ENCODE assay signal across 27 cellular contexts in the genomic region with DNA sequence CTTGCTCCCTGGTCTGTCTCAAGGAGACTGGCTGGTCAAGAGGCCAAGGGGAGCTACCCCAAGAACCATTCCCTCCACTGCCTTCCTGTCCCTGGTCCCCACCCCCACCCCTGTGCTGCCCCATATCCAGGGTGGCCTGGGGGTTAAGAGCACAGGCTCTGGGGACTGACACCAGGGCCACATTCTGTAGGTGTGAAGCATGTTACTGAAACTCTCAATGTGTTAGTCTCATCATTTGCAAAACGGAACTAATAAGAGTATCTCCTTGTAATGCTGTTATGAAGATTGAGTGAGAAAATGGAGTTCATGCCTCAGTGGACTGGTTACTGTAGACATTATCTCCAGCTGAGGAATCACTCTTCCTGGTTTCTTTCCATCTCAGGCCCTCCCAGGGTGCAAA.
A peak's percentile ranks its signal among the peaks of the same experiment; 100 is the strongest.
DNase-seq lines count a peak whose midpoint lies in the region; ATAC-seq, FAIRE-seq and TF ChIP-seq lines count a peak whose summit lies in the region.
"Had no signal": no experiment of that assay in that cellular context is flagged by ENCODE, and none has a peak within 500 bp of the region (broad histone marks: within the 10 kb centered on the region; RNA-seq: fewer than 3 reads in every experiment).

No MANE protein-coding gene starts in this region.

- FAIRE-seq in GM12878 (lab: Jason Lieb, UNC): no peak
- FAIRE-seq: A204.1, GM12891, GM18507 had no signal

- TF ChIP-seq RAD21 in GM12878 (IDR thresholded peaks at IDR 0.05; ENCODE audit: insufficient read depth, low read depth, low read length): no peak

- H2AFZ ChIP-seq in Karpas-422 (ENCODE audit: low read length) (peak overlapping the region; percentile 24; the same call in 1 of the 2 replicates), GM12878 (ENCODE audit: control insufficient read depth, low read depth, low read length) (no peak overlapping the region), osteoblast (ENCODE audit: low read length) (no peak overlapping the region)

- RAD21 ChIA-PET in GM12878 (lab: Charles Lee; ENCODE audit: unreplicated experiment): no interaction called here

- TF ChIP-seq CTCF in GM12878 (IDR thresholded peaks at IDR 0.05 in 2 of 3, conservative IDR thresholded peaks at IDR 0.05 in 1 of 3; ENCODE audit: control insufficient read depth in 2 of 3, extremely low read depth in 1 of 3, insufficient read depth in 1 of 3, low read depth in 3 of 3, low read length in 3 of 3) (no peak), osteoblast (IDR thresholded peaks at IDR 0.05; ENCODE audit: extremely low read depth, low read depth, low read length) (no peak)

- 23% methylated on average over 1 of the region's 1 CpG for WGBS in GM12878 (ENCODE audit: insufficient coverage, insufficient replicate concordance, low lambda C conversion rate, missing lambda C conversion rate)

- BruUV-seq in GM12878 (replicated peaks; lab: Mats Ljungman, UMichigan): no TSS peak

- DNase-seq in Karpas-422 (peak; percentile 81), GM12878 (ENCODE audit: low read depth, low spot score) (no peak), osteoblast (ENCODE audit: insufficient read length, low spot score, missing footprints) (peak; percentile 47), GM19238 (ENCODE audit: insufficient read length, low spot score) (no peak), germinal center (ENCODE audit: low spot score) (no peak), inferior parietal cortex (ENCODE audit: extremely low spot score) (no peak)
- DNase-seq: 8988T; ACHN; BE2C; C1 segment of cervical spinal cord; CD4-positive, alpha-beta memory T cell; CD4-positive, CD25-positive, alpha-beta regulatory T cell; CD8-positive, alpha-beta memory T cell; COR-L47; DMS 273 treated with DMSO at 0.1 percent for 48 hours; DMS153; DMS53; DMS79; DND-41; EL; GDM1 had no signal

- CTCF ChIA-PET in GM12878 (lab: Yijun Ruan, JAX): interaction anchor here (0.9 to 1.5 kb wide), 2 partner anchors 48 to 74 kb away, joined by 3 read pairs; no protein-coding TSS in a partner anchor

- H3K4me3 ChIP-seq in Karpas-422 (ENCODE audit: low read length) (peak overlapping the region; percentile 12; the same call in 1 of the 2 replicates), GM12878 (no peak overlapping the region), osteoblast (ENCODE audit: insufficient read depth, low read length) (no peak overlapping the region)
- H3K4me3 ChIP-seq: BLaER1 had no signal

- H3K4me2 ChIP-seq in Karpas-422 (ENCODE audit: low read depth, low read length, poor library complexity, severe bottlenecking): peak overlapping the region; percentile 55
- H3K4me2 ChIP-seq in GM12878 (ENCODE audit: control insufficient read depth, insufficient read depth): no peak overlapping the region
- H3K4me2 ChIP-seq in osteoblast (ENCODE audit: insufficient read depth, low read length): no peak overlapping the region
- H3K4me2 ChIP-seq: BLaER1 had no signal

- TF ChIP-seq POLR2A in GM12878 (IDR thresholded peaks at IDR 0.05; ENCODE audit: low read depth, low read length): no peak

- H3K9ac ChIP-seq in Karpas-422 (ENCODE audit: low read length) (peak overlapping the region; percentile 57), GM12878 (ENCODE audit: control insufficient read depth, insufficient read depth, low read length) (no peak overlapping the region)
- H3K9ac ChIP-seq: BLaER1 had no signal

- H3K9me2 ChIP-seq in Karpas-422 (replicated peaks; ENCODE audit: insufficient read depth, low read length): no peaks in the 10 kb centered on the region

- no peak for TF ChIP-seq EP300 in GM12878 (IDR thresholded peaks at IDR 0.05; ENCODE audit: borderline replicate concordance in 1 of 2, control insufficient read depth in 1 of 2, low read depth in 2 of 2, low read length in 2 of 2)

- POLR2A ChIA-PET in GM12878 (lab: Charles Lee): interaction anchor here (0.8 kb wide), 1 partner anchor 15 kb away, joined by 3 read pairs; no protein-coding TSS in a partner anchor

- no peaks in the 10 kb centered on the region for H3K27me3 ChIP-seq in Karpas-422 (ENCODE audit: low read length)
- H3K27me3 ChIP-seq in GM12878 (replicated peaks in 1 of 2; ENCODE audit: control insufficient read depth in 2 of 2, insufficient read depth in 2 of 2, low read length in 1 of 2): peaks cover 0 to 1% of the 10 kb centered on the region in 2 experiments; a peak in 1 of 4 replicates
- peaks cover 53% of the 10 kb centered on the region for H3K27me3 ChIP-seq in osteoblast (ENCODE audit: insufficient read depth, low read length)
- H3K27me3 ChIP-seq: BE2C, BLaER1 had no signal

- peaks cover 87% of the 10 kb centered on the region for H3K4me1 ChIP-seq in Karpas-422 (ENCODE audit: low read length)
- no peaks in the 10 kb centered on the region for H3K4me1 ChIP-seq in GM12878 (ENCODE audit: control insufficient read depth, insufficient read depth, low read length)
- no peaks in the 10 kb centered on the region for H3K4me1 ChIP-seq in osteoblast (ENCODE audit: insufficient read depth, low read length)
- H3K4me1 ChIP-seq: BE2C had no signal

- H3K36me3 ChIP-seq in Karpas-422 (ENCODE audit: insufficient read depth, low read length): no peaks in the 10 kb centered on the region
- no peaks in the 10 kb centered on the region for H3K36me3 ChIP-seq in GM12878 (ENCODE audit: control insufficient read depth in 2 of 2, insufficient read depth in 2 of 2, low read length in 1 of 2)
- no peaks in the 10 kb centered on the region for H3K36me3 ChIP-seq in osteoblast (ENCODE audit: insufficient read depth, low read length)
- H3K36me3 ChIP-seq: BE2C, BLaER1 had no signal

- in situ Hi-C loops in GM12878 (cut with MboI): no loop called here

- H4K20me1 ChIP-seq in Karpas-422 (ENCODE audit: insufficient read depth, low read depth, low read length) (no peaks in the 10 kb centered on the region), GM12878 (ENCODE audit: control insufficient read depth, insufficient read depth) (no peaks in the 10 kb centered on the region), osteoblast (ENCODE audit: insufficient read depth, low read length) (no peaks in the 10 kb centered on the region)
- H4K20me1 ChIP-seq: BLaER1 had no signal

- ATAC-seq in GM18867 (IDR thresholded peaks at IDR 0.05; ENCODE audit: unreplicated experiment) (peak; percentile 67), GM12878 (no peak), GM18502 (IDR thresholded peaks at IDR 0.05; ENCODE audit: poor library complexity, unreplicated experiment) (no peak)

- no peaks in the 10 kb centered on the region for H3K79me2 ChIP-seq in Karpas-422 (ENCODE audit: low read length)
- no peaks in the 10 kb centered on the region for H3K79me2 ChIP-seq in GM12878 (ENCODE audit: control insufficient read depth, insufficient read depth, low read length)
- no peaks in the 10 kb centered on the region for H3K79me2 ChIP-seq in osteoblast (ENCODE audit: insufficient read depth, low read length)

- intact Hi-C loops in GM12878 (cut with micrococcal nuclease; ENCODE audit: unreplicated experiment): no loop called here

- H3K27ac ChIP-seq in Karpas-422 (ENCODE audit: low read length): peak overlapping the region; percentile 88
- no peak overlapping the region for H3K27ac ChIP-seq in GM12878 (ENCODE audit: control insufficient read depth, insufficient read depth)
- H3K27ac ChIP-seq in osteoblast (ENCODE audit: low read depth, low read length): no peak overlapping the region
- H3K27ac ChIP-seq: BLaER1 had no signal

- SMC1A ChIA-PET in GM12878 (lab: Charles Lee; ENCODE audit: uncharacterized antibody, unreplicated experiment): no interaction called here

- H3K9me3 ChIP-seq in Karpas-422 (ENCODE audit: low read length) (no peaks in the 10 kb centered on the region), GM12878 (replicated peaks; ENCODE audit: control insufficient read depth, insufficient read depth, low read length) (no peaks in the 10 kb centered on the region), osteoblast (ENCODE audit: low read depth, low read length) (no peaks in the 10 kb centered on the region)
- H3K9me3 ChIP-seq: BE2C, BLaER1 had no signal

TF ChIP-seq in GM12878, 131 proteins besides CTCF, POLR2A, EP300 and RAD21:
- TF ChIP-seq RAD51 (IDR thresholded peaks at IDR 0.05) (no peak), MEF2B (IDR thresholded peaks at IDR 0.05; ENCODE audit: partially characterized antibody, poor library complexity, severe bottlenecking) (peak; percentile 32), NR2C2 (IDR thresholded peaks at IDR 0.05; ENCODE audit: borderline replicate concordance, control insufficient read depth, insufficient read length, low read depth) (no peak)

Comparison
In these comparisons a context has a peak if more than half of its experiments do, and no peak if none do; other contexts are left out.
1. DNase-seq: peak in Karpas-422 (single experiment) and osteoblast (single experiment); none in GM12878 (single experiment), GM19238 (single experiment), germinal center (single experiment) and inferior parietal cortex (single experiment).